8 cellular contexts compared by ENCODE assay signal in genomic region chr4:38674206-38675144, GRCh38. TPM values are rescaled to one million over a fixed set of nuclear protein-coding genes. Genes with fewer than 3 reads are reported as not detected.
DNase-seq lines count a peak whose midpoint lies in the region; ATAC-seq, FAIRE-seq and TF ChIP-seq lines count a peak whose summit lies in the region.

No MANE protein-coding gene starts in this region.

- no peak for FAIRE-seq in keratinocyte (lab: Jason Lieb, UNC)

- H3K9me1 ChIP-seq in keratinocyte (ENCODE audit: control insufficient read depth, extremely low read depth, insufficient read depth, low read length), result peaks cover 14% of the 10 kb centered on the region

- peak overlapping the region; percentile 92 for H3K4me2 ChIP-seq in keratinocyte (ENCODE audit: control insufficient read depth, extremely low read depth, insufficient read depth, low read depth, low read length)

- dilution Hi-C loops in keratinocyte (cut with MboI; ENCODE audit: extremely low pct_ligation_motif_present, low sequenced_read_pairs), result no loop called here

- peaks cover 1 to 40% of the 10 kb centered on the region in 2 experiments for H3K36me3 ChIP-seq in keratinocyte (ENCODE audit: control insufficient read depth in 2 of 2, extremely low read depth in 1 of 2, insufficient read depth in 2 of 2, low read length in 2 of 2)
- peaks cover 0 to 6% (median 2%) of the 10 kb centered on the region in 4 donors for H3K36me3 ChIP-seq in stomach

- DNase-seq in NCI-H1417 (lab: John Stamatoyannopoulos, UW) (peak in 2 of 3 experiments; percentile 37 to 73), NCI-H1417 treated with DMSO at 0.1 percent for 48 hours (lab: John Stamatoyannopoulos, UW) (no peak), keratinocyte (ENCODE audit: low read depth, low spot score) (no peak), stomach (no peak), germinal center (ENCODE audit: low spot score) (no peak)
- DNase-seq in activated T-helper 1 cell treated with anti-CD3 and anti-CD28 coated beads, Interleukin-12 subunit alpha, Interleukin-12 subunit beta, Interleukin-2, Interleukin-4 antibody, amounts not matched to agents 30 ng/mL and 10 ng/mL and 1 ng/mL, durations not matched to agents 14 hours and 24 hours and 36 hours (ENCODE audit: low spot score), result no peak

- H3K79me2 ChIP-seq in keratinocyte (ENCODE audit: control insufficient read depth, insufficient read depth, low read length), result peaks cover 95% of the 10 kb centered on the region

- H3K27ac Mint-ChIP-seq in activated T-helper 1 cell treated with anti-CD3 and anti-CD28 coated beads, Interleukin-12 subunit alpha, Interleukin-12 subunit beta, Interleukin-2, Interleukin-4 antibody, amounts not matched to agents 30 ng/mL and 10 ng/mL and 1 ng/mL, durations not matched to agents 14 hours and 24 hours and 36 hours, result peak overlapping the region; percentile 57

- no peak for TF ChIP-seq EP300 in stomach (IDR thresholded peaks at IDR 0.05)

- WGBS in stomach, 5 donors, result 11 to 22% (median 18%) methylated on average over 12 to 13 of the region's 13 CpGs

- H3K27me3 ChIP-seq in keratinocyte (ENCODE audit: control insufficient read depth, extremely low read depth, insufficient read depth, low read length) (no peaks in the 10 kb centered on the region), stomach (no peaks in the 10 kb centered on the region)

- H3K4me3 ChIP-seq in keratinocyte (ENCODE audit: control insufficient read depth in 2 of 3, extremely low read depth in 1 of 3, insufficient read depth in 2 of 3, low read depth in 1 of 3, low read length in 3 of 3) (peak overlapping the region in 2 of 3 experiments; percentile 13 to 56), stomach (peak overlapping the region in 1 of 4 donors; percentile 2)

- peak overlapping the region; percentile 71 for H3K9ac ChIP-seq in keratinocyte (ENCODE audit: control insufficient read depth, extremely low read depth, insufficient read depth, low read length)

- no peaks in the 10 kb centered on the region for H3K9me3 Mint-ChIP-seq in activated T-helper 1 cell treated with anti-CD3 and anti-CD28 coated beads, Interleukin-12 subunit alpha, Interleukin-12 subunit beta, Interleukin-2, Interleukin-4 antibody, amounts not matched to agents 30 ng/mL and 10 ng/mL and 1 ng/mL, durations not matched to agents 14 hours and 24 hours and 36 hours

- no peak for TF ChIP-seq CTCF in keratinocyte (optimal IDR thresholded peaks at IDR 0.05 in 1 of 3, IDR thresholded peaks at IDR 0.05 in 1 of 3, conservative IDR thresholded peaks at IDR 0.05 in 1 of 3; ENCODE audit: extremely low read depth in 1 of 3, insufficient read depth in 2 of 3, low read length in 3 of 3)
- TF ChIP-seq CTCF in stomach (IDR thresholded peaks at IDR 0.05), result no peak

- peaks cover 6% of the 10 kb centered on the region for H3K36me3 Mint-ChIP-seq in activated T-helper 1 cell treated with anti-CD3 and anti-CD28 coated beads, Interleukin-12 subunit alpha, Interleukin-12 subunit beta, Interleukin-2, Interleukin-4 antibody, amounts not matched to agents 30 ng/mL and 10 ng/mL and 1 ng/mL, durations not matched to agents 14 hours and 24 hours and 36 hours (ENCODE audit: low read depth)

- H2AFZ ChIP-seq in keratinocyte (ENCODE audit: control insufficient read depth, low read length), result no peak overlapping the region

- H3K4me3 Mint-ChIP-seq in activated T-helper 1 cell treated with anti-CD3 and anti-CD28 coated beads, Interleukin-12 subunit alpha, Interleukin-12 subunit beta, Interleukin-2, Interleukin-4 antibody, amounts not matched to agents 30 ng/mL and 10 ng/mL and 1 ng/mL, durations not matched to agents 14 hours and 24 hours and 36 hours, result peak overlapping the region; percentile 40

- no peak for TF ChIP-seq POLR2A in stomach (IDR thresholded peaks at IDR 0.05)

- peaks cover 73% of the 10 kb centered on the region for H3K4me1 Mint-ChIP-seq in activated T-helper 1 cell treated with anti-CD3 and anti-CD28 coated beads, Interleukin-12 subunit alpha, Interleukin-12 subunit beta, Interleukin-2, Interleukin-4 antibody, amounts not matched to agents 30 ng/mL and 10 ng/mL and 1 ng/mL, durations not matched to agents 14 hours and 24 hours and 36 hours (ENCODE audit: low read depth)

- H3K27ac ChIP-seq in keratinocyte (ENCODE audit: control insufficient read depth, insufficient read depth, low read length) (peak overlapping the region; percentile 75), stomach (peak overlapping the region; percentile 68 to 100 (median 97))

- intact Hi-C loops in activated T-helper 1 cell treated with anti-CD3 and anti-CD28 coated beads, Interleukin-12 subunit alpha, Interleukin-12 subunit beta, Interleukin-2, Interleukin-4 antibody, amounts not matched to agents 30 ng/mL and 10 ng/mL and 1 ng/mL, durations not matched to agents 14 hours and 24 hours and 36 hours (cut with micrococcal nuclease), result loop anchor here (1.0 to 5.0 kb wide), 8 partner anchors 9 to 612 kb away; no protein-coding TSS in a partner anchor
- intact Hi-C loops in stomach (cut with DNase I; ENCODE audit: low total_unique reads), result loop anchor here (5.0 to 10.0 kb wide), 2 partner anchors 352 to 490 kb away; no protein-coding TSS in a partner anchor

- H3K4me1 ChIP-seq in keratinocyte (ENCODE audit: control insufficient read depth, extremely low read depth, insufficient read depth, low read length) (peaks cover 74% of the 10 kb centered on the region), stomach (peaks cover 80 to 100% (median 95%) of the 10 kb centered on the region in 4 donors)

- H3K27me3 Mint-ChIP-seq in activated T-helper 1 cell treated with anti-CD3 and anti-CD28 coated beads, Interleukin-12 subunit alpha, Interleukin-12 subunit beta, Interleukin-2, Interleukin-4 antibody, amounts not matched to agents 30 ng/mL and 10 ng/mL and 1 ng/mL, durations not matched to agents 14 hours and 24 hours and 36 hours (ENCODE audit: insufficient read depth), result no peaks in the 10 kb centered on the region

- no peak for ATAC-seq in HG03196 (IDR thresholded peaks at IDR 0.05; ENCODE audit: unreplicated experiment)
- ATAC-seq in GM21576 (IDR thresholded peaks at IDR 0.05; ENCODE audit: unreplicated experiment), result no peak

- peaks cover 34% of the 10 kb centered on the region for H4K20me1 ChIP-seq in keratinocyte (ENCODE audit: control insufficient read depth, extremely low read depth, insufficient read depth, low read length)

- H3K9me3 ChIP-seq in keratinocyte (ENCODE audit: control insufficient read depth, low read depth, low read length), result no peaks in the 10 kb centered on the region
- H3K9me3 ChIP-seq in stomach, result no peaks in the 10 kb centered on the region

RNA-seq across cellular contexts. Expression of gene KLF3, which starts 10.5 kb away (rescaled TPM):
- 1.8 and 1.9 TPM in 2 replicates for total RNA-seq in activated T-helper 1 cell treated with anti-CD3 and anti-CD28 coated beads, Interleukin-12 subunit alpha, Interleukin-12 subunit beta, Interleukin-2, Interleukin-4 antibody, amounts not matched to agents 30 ng/mL and 10 ng/mL and 1 ng/mL, durations not matched to agents 14 hours and 24 hours and 36 hours
- polyA plus RNA-seq in keratinocyte, result 22.2 to 39.9 TPM (median 25.5 TPM) in 3 replicates
- 48.0 TPM for polyA plus RNA-seq in keratinocyte (2011; ENCODE audit: low read depth)
- polyA plus RNA-seq in keratinocyte (2011; cell fraction: cytosol; rRNA removed), result 17.6 and 30.3 TPM in 2 replicates
- 43.3 and 53.0 TPM in 2 replicates for polyA plus RNA-seq in keratinocyte (2011; cell fraction: nucleus; rRNA removed)
- 19.9 and 73.1 TPM in 2 replicates for polyA plus RNA-seq in keratinocyte (2012; ENCODE audit: low replicate concordance)
- polyA minus RNA-seq in keratinocyte, result 21.6 to 85.9 TPM (median 61.8 TPM) in 3 replicates
- polyA minus RNA-seq in keratinocyte (2011; cell fraction: cytosol; rRNA and poly(A)+ RNA removed), result 24.0 TPM
- 65.7 and 106 TPM in 2 replicates for polyA minus RNA-seq in keratinocyte (2011; cell fraction: nucleus; rRNA and poly(A)+ RNA removed)
- 100 to 1,000 TPM in 2 of 5 donors, 10 to 100 TPM in 3; 46.4 to 113 (median 79.1) TPM for total RNA-seq in stomach
- polyA plus RNA-seq in stomach, result 10 to 100 TPM; 13.0 to 45.1 (median 13.5) TPM

Comparison
In these comparisons a context has a peak if more than half of its experiments do, and no peak if none do; other contexts are left out.
1. DNase-seq: peak in NCI-H1417 (2 of 3); none in NCI-H1417 treated with DMSO at 0.1 percent for 48 hours (single experiment), activated T-helper 1 cell treated with anti-CD3 and anti-CD28 coated beads, Interleukin-12 subunit alpha, Interleukin-12 subunit beta, Interleukin-2, Interleukin-4 antibody, amounts not matched to agents 30 ng/mL and 10 ng/mL and 1 ng/mL, durations not matched to agents 14 hours and 24 hours and 36 hours (single experiment), keratinocyte (single experiment), stomach (single experiment) and germinal center (single experiment).
2. RNA of gene KLF3, which starts 10.5 kb away (total RNA-seq): 46.4 to 113 TPM in stomach; 1.8 to 1.9 TPM in activated T-helper 1 cell treated with anti-CD3 and anti-CD28 coated beads, Interleukin-12 subunit alpha, Interleukin-12 subunit beta, Interleukin-2, Interleukin-4 antibody, amounts not matched to agents 30 ng/mL and 10 ng/mL and 1 ng/mL, durations not matched to agents 14 hours and 24 hours and 36 hours; every median in the first group is over 10 times any median in the second.